ENCODE assay signal across 2 cellular contexts in the genomic region with DNA sequence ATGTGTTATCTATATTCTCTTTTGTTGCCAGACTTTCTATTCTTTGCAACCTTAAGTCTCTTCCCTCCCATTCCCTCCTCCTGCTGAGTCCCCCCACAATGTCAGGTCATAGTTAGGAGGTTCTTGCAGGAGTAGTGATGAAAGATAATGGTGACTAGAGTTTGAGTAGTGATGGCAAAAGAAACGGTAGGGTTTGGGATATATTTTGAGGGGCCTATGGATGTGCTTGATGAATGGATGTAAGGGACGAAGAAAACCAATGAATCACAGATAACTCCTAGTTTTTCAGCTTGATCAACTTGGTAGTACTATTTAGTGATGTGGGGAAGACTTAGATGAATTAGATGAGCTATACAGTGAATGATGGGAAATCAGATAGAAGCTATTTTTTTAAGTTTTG.
A peak's percentile ranks its signal among the peaks of the same experiment; 100 is the strongest.
TF ChIP-seq lines count a peak whose summit lies in the region.

No MANE protein-coding gene starts in this region.

TF ChIP-seq in A549, 52 proteins besides CTCF, POLR2A, EP300 and RAD21:
- no peak for TF ChIP-seq HDAC2 (IDR thresholded peaks at IDR 0.05)
- TF ChIP-seq SREBF2 (IDR thresholded peaks at IDR 0.05): no peak
- TF ChIP-seq ZFP36 (IDR thresholded peaks at IDR 0.05; ENCODE audit: borderline replicate concordance, partially characterized antibody): no peak
- no peak for TF ChIP-seq HOXB5 (CRISPR knock-in tag; IDR thresholded peaks at IDR 0.05)
- TF ChIP-seq NR3C1 (IDR thresholded peaks at IDR 0.05): no peak
- TF ChIP-seq GATA3 (IDR thresholded peaks at IDR 0.05; ENCODE audit: borderline replicate concordance): no peak
- TF ChIP-seq BCL3 (IDR thresholded peaks at IDR 0.05): no peak
- no peak for TF ChIP-seq MAZ (IDR thresholded peaks at IDR 0.05; ENCODE audit: borderline replicate concordance, low read depth, low read length)
- no peak for TF ChIP-seq NFE2L2 (conservative IDR thresholded peaks at IDR 0.05; ENCODE audit: low read length)
- TF ChIP-seq, protein P1, sequence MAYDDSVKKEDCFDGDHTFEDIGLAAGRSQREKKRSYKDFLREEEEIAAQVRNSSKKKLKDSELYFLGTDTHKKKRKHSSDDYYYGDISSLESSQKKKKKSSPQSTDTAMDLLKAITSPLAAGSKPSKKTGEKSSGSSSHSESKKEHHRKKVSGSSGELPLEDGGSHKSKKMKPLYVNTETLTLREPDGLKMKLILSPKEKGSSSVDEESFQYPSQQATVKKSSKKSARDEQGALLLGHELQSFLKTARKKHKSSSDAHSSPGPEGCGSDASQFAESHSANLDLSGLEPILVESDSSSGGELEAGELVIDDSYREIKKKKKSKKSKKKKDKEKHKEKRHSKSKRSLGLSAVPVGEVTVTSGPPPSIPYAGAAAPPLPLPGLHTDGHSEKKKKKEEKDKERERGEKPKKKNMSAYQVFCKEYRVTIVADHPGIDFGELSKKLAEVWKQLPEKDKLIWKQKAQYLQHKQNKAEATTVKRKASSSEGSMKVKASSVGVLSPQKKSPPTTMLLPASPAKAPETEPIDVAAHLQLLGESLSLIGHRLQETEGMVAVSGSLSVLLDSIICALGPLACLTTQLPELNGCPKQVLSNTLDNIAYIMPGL (CRISPR knock-in tag; IDR thresholded peaks at IDR 0.05; ENCODE audit: borderline replicate concordance): no peak
- no peak for TF ChIP-seq PHF8 (IDR thresholded peaks at IDR 0.05; ENCODE audit: borderline replicate concordance, low read depth)
- no peak for TF ChIP-seq RFX5 (IDR thresholded peaks at IDR 0.05)
- no peak for TF ChIP-seq HOXB13 (CRISPR knock-in tag; IDR thresholded peaks at IDR 0.05; ENCODE audit: low read depth)
- TF ChIP-seq, protein P2, sequence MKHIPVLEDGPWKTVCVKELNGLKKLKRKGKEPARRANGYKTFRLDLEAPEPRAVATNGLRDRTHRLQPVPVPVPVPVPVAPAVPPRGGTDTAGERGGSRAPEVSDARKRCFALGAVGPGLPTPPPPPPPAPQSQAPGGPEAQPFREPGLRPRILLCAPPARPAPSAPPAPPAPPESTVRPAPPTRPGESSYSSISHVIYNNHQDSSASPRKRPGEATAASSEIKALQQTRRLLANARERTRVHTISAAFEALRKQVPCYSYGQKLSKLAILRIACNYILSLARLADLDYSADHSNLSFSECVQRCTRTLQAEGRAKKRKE (CRISPR knock-in tag; IDR thresholded peaks at IDR 0.05; ENCODE audit: low read depth): no peak
- no peak for TF ChIP-seq PBX3 (IDR thresholded peaks at IDR 0.05)
- TF ChIP-seq MYC (IDR thresholded peaks at IDR 0.05; ENCODE audit: borderline replicate concordance, low read length): no peak
- TF ChIP-seq ESRRA (IDR thresholded peaks at IDR 0.05; ENCODE audit: borderline replicate concordance, low read length): no peak
- TF ChIP-seq CHD4 (IDR thresholded peaks at IDR 0.05; ENCODE audit: borderline replicate concordance): no peak
- no peak for TF ChIP-seq MAFK (IDR thresholded peaks at IDR 0.05; ENCODE audit: partially characterized antibody)
- TF ChIP-seq, protein P3, sequence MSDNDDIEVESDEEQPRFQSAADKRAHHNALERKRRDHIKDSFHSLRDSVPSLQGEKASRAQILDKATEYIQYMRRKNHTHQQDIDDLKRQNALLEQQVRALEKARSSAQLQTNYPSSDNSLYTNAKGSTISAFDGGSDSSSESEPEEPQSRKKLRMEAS (IDR thresholded peaks at IDR 0.05): no peak

TF ChIP-seq in HepG2, 621 proteins besides CTCF, POLR2A, EP300 and RAD21:
- peak; percentile 9; the same call in 1 of the 2 replicates for TF ChIP-seq SIX1 (CRISPR knock-in tag; IDR thresholded peaks at IDR 0.05; ENCODE audit: borderline replicate concordance)
- TF ChIP-seq, protein P4, sequence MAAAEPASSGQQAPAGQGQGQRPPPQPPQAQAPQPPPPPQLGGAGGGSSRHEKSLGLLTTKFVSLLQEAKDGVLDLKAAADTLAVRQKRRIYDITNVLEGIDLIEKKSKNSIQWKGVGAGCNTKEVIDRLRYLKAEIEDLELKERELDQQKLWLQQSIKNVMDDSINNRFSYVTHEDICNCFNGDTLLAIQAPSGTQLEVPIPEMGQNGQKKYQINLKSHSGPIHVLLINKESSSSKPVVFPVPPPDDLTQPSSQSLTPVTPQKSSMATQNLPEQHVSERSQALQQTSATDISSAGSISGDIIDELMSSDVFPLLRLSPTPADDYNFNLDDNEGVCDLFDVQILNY (CRISPR knock-in tag; conservative IDR thresholded peaks at IDR 0.05): no peak
- TF ChIP-seq MED1 (CRISPR knock-in tag; IDR thresholded peaks at IDR 0.05): 0 out of 2 replicates have a peak, but pooled peaks have one; percentile 13
- TF ChIP-seq ZSCAN29 (CRISPR knock-in tag; conservative IDR thresholded peaks at IDR 0.05): 0 out of 2 replicates have a peak, but pooled peaks have one; percentile 2
- no peak for TF ChIP-seq ZBTB3 (CRISPR knock-in tag; IDR thresholded peaks at IDR 0.05; ENCODE audit: borderline replicate concordance, low read depth)
- TF ChIP-seq, protein P5, sequence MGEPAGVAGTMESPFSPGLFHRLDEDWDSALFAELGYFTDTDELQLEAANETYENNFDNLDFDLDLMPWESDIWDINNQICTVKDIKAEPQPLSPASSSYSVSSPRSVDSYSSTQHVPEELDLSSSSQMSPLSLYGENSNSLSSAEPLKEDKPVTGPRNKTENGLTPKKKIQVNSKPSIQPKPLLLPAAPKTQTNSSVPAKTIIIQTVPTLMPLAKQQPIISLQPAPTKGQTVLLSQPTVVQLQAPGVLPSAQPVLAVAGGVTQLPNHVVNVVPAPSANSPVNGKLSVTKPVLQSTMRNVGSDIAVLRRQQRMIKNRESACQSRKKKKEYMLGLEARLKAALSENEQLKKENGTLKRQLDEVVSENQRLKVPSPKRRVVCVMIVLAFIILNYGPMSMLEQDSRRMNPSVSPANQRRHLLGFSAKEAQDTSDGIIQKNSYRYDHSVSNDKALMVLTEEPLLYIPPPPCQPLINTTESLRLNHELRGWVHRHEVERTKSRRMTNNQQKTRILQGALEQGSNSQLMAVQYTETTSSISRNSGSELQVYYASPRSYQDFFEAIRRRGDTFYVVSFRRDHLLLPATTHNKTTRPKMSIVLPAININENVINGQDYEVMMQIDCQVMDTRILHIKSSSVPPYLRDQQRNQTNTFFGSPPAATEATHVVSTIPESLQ (CRISPR knock-in tag; conservative IDR thresholded peaks at IDR 0.05): peak; percentile 23; the same call in 1 of the 2 replicates
- TF ChIP-seq ZNF800 (CRISPR knock-in tag; IDR thresholded peaks at IDR 0.05): peak; percentile 60; the same call in 1 of the 2 replicates
- TF ChIP-seq RBM22 (optimal IDR thresholded peaks at IDR 0.05; ENCODE audit: low read length): peak; percentile 85
- TF ChIP-seq, protein P6, sequence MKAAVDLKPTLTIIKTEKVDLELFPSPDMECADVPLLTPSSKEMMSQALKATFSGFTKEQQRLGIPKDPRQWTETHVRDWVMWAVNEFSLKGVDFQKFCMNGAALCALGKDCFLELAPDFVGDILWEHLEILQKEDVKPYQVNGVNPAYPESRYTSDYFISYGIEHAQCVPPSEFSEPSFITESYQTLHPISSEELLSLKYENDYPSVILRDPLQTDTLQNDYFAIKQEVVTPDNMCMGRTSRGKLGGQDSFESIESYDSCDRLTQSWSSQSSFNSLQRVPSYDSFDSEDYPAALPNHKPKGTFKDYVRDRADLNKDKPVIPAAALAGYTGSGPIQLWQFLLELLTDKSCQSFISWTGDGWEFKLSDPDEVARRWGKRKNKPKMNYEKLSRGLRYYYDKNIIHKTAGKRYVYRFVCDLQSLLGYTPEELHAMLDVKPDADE (CRISPR knock-in tag; IDR thresholded peaks at IDR 0.05): no peak
- TF ChIP-seq NONO (IDR thresholded peaks at IDR 0.05): no peak
- TF ChIP-seq NONO (CRISPR knock-in tag; conservative IDR thresholded peaks at IDR 0.05): no peak; the same call in 1 of the 2 replicates
- TF ChIP-seq SAP130 (CRISPR knock-in tag; IDR thresholded peaks at IDR 0.05; ENCODE audit: low read depth): peak; percentile 7; the same call in 1 of the 2 replicates
- no peak for TF ChIP-seq ARNTL (CRISPR knock-in tag; IDR thresholded peaks at IDR 0.05)
- 0 out of 2 replicates have a peak, but pooled peaks have one; percentile 58 for TF ChIP-seq ZNF510 (CRISPR knock-in tag; IDR thresholded peaks at IDR 0.05; ENCODE audit: low read depth)
- peak; percentile 28; the same call in 1 of the 2 replicates for TF ChIP-seq KAT7 (CRISPR knock-in tag; IDR thresholded peaks at IDR 0.05; ENCODE audit: borderline replicate concordance)
- 0 out of 2 replicates have a peak, but pooled peaks have one; percentile 10 for TF ChIP-seq CEBPG (CRISPR knock-in tag; IDR thresholded peaks at IDR 0.05)
- TF ChIP-seq ZNF317 (CRISPR knock-in tag; IDR thresholded peaks at IDR 0.05): peak; percentile 63; the same call in 1 of the 2 replicates
- TF ChIP-seq NKX3-1 (CRISPR knock-in tag; IDR thresholded peaks at IDR 0.05): no peak
